18 cellular contexts compared by ENCODE assay signal in the genomic region with DNA sequence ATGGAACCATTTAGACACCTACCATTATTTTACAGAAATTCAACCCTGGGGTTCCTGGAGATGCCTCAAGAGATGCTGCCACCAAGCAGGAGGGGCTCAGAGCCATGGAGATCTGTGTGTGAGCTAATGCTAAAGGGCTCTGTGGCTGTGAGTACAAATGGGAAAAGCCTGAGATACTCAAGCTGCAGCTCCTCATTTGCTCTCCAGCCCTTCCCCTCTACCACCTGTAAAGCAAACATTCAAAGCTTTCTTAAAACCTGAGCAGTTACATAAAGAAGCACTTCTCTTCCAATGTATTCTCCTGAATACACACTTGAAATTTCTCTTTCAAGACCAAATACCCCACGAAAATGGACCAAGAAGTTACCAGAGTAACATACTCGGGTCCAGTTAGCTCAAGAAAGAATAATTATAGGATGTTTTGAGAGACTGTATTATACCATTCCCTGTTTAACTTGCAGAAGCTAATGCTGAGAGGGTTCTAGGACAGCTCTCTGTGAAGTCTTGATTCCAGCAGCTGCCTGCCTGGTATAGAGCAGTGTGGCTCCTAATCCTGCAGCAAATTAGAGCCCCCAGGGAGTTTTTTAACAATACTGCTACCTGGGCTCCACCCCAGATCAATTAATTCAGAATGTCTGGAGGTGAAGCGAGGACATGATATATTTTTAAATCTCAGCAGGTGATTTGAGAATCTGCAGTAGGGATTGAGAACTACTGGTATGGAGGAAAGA.
"Had no signal": no experiment of that assay in that cellular context is flagged by ENCODE, and none has a peak within 500 bp of the region (broad histone marks: within the 10 kb centered on the region; RNA-seq: fewer than 3 reads in every experiment).

No MANE protein-coding gene starts in this region.

- ATAC-seq: gastroesophageal sphincter; natural killer cell treated with Interleukin-12 subunit alpha and Interleukin-12 subunit beta and Interleukin-15 and Interleukin-18, amount 100 ng/mL, for 72 hours; pancreas; right cardiac atrium had no signal

- DNase-seq: dermis blood vessel endothelial cell; esophagus squamous epithelium; foreskin fibroblast; glutamatergic neuron; immature natural killer cell; left ventricle myocardium inferior; lower lobe of right lung; midbrain; occipital lobe; pancreas; right cardiac atrium; small intestine; stimulated activated CD4-positive, alpha-beta T cell treated with anti-CD3 and anti-CD28 coated beads, Interleukin-12 subunit alpha, Interleukin-12 subunit beta, amount 100 ng/mL, for 4 hours; stimulated activated CD4-positive, alpha-beta T cell treated with anti-CD3 and anti-CD28 coated beads, Interleukin-2, amount 100 ng/mL, for 48 hours; stimulated activated naive CD4-positive, alpha-beta T cell treated with Interleukin-2 at 50 U/mL for 16 hours; trophoblast cell had no signal
